In the genomic region with DNA sequence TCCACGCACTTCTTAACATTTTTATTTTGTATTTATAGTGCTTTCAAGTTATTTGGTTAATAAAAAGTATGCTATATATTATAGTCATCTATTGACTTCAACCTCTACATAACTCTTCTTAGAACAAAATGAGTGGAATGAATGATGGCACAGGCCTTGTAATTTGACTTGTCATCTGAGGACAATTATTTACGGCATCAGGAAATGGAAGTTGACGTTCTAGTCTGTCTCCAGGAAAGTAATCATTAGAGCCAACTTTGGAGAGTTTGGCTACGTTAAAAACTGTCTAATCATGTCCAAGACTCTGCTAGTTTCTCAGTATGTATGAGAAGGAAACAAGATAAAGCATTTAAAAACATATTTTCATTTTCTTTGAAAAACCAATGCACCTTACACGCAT, we compare ENCODE assay signal across 20 cellular contexts.
A peak's percentile ranks its signal among the peaks of the same experiment; 100 is the strongest.
DNase-seq lines count a peak whose midpoint lies in the region; ATAC-seq, FAIRE-seq and TF ChIP-seq lines count a peak whose summit lies in the region.
"Had no signal": no experiment of that assay in that cellular context is flagged by ENCODE, and none has a peak within 500 bp of the region (broad histone marks: within the 10 kb centered on the region; RNA-seq: fewer than 3 reads in every experiment).

No MANE protein-coding gene starts in this region.

- H3K79me2 ChIP-seq in K562 (ENCODE audit: control insufficient read depth, insufficient read depth, low read length), result no peaks in the 10 kb centered on the region

- TF ChIP-seq CTCF in A673 (conservative IDR thresholded peaks at IDR 0.05; ENCODE audit: low read depth, low read length) (no peak), K562 (IDR thresholded peaks at IDR 0.05 in 2 of 3, conservative IDR thresholded peaks at IDR 0.05 in 1 of 3; ENCODE audit: insufficient read depth in 2 of 3, low read depth in 1 of 3, low read length in 3 of 3) (no peak), endodermal cell (conservative IDR thresholded peaks at IDR 0.05) (no peak)

- ATAC-seq in K562 (no peak), left cardiac atrium (peak; percentile 48 to 60), HG03520 (IDR thresholded peaks at IDR 0.05; ENCODE audit: unreplicated experiment) (no peak)
- ATAC-seq: A549 had no signal

- intact Hi-C loops in A673 (cut with micrococcal nuclease; ENCODE audit: unreplicated experiment), result no loop called here
- intact Hi-C loops in K562 (cut with micrococcal nuclease), result no loop called here
- intact Hi-C loops in left cardiac atrium (cut with DNase I), result no loop called here

- POLR2A ChIA-PET in A673 (lab: Charles Lee; ENCODE audit: low non-redundant PET) (no interaction called here), K562 (lab: Yijun Ruan, JAX) (no interaction called here)

- H3K27me3 ChIP-seq in A673 (replicated peaks; ENCODE audit: insufficient read depth, low read depth, low read length, poor library complexity), result no peaks in the 10 kb centered on the region
- no peaks in the 10 kb centered on the region for H3K27me3 ChIP-seq in K562 (ENCODE audit: control insufficient read depth in 2 of 2, insufficient read depth in 2 of 2, low read length in 2 of 2)
- H3K27me3 ChIP-seq in rectal smooth muscle tissue (ENCODE audit: control insufficient read depth, insufficient read depth, low read length), result no peaks in the 10 kb centered on the region
- no peaks in the 10 kb centered on the region for H3K27me3 ChIP-seq in endodermal cell (ENCODE audit: control insufficient read depth, insufficient read depth, low read length, poor library complexity, severe bottlenecking)

- H3K27ac Mint-ChIP-seq in endodermal cell, result no peak overlapping the region
- H3K27ac Mint-ChIP-seq: activated naive CD4-positive, alpha-beta T cell treated with anti-CD3 and anti-CD28 coated beads, Interleukin-2, amount 10 ng/mL, durations not matched to agents 7 days and 5 days had no signal

- H3K27ac ChIP-seq in A673 (ENCODE audit: low read depth, low read length, poor library complexity, severe bottlenecking) (peak overlapping the region; percentile 71), K562 (ENCODE audit: extremely low read depth, low read depth, low read length) (no peak overlapping the region), rectal smooth muscle tissue (ENCODE audit: low read depth, low read length) (peak overlapping the region; percentile 45), endodermal cell (ENCODE audit: low read depth, low read length) (no peak overlapping the region)
- H3K27ac ChIP-seq: A549 had no signal

- H3K4me1 ChIP-seq in A673 (ENCODE audit: insufficient read depth, low read length, poor library complexity, severe bottlenecking) (peaks cover 48% of the 10 kb centered on the region), K562 (replicated peaks in 1 of 2; ENCODE audit: control insufficient read depth in 2 of 2, insufficient read depth in 2 of 2, low read length in 2 of 2) (no peaks in the 10 kb centered on the region), rectal smooth muscle tissue (ENCODE audit: control insufficient read depth, insufficient read depth, low read length) (peaks cover 3% of the 10 kb centered on the region), endodermal cell (ENCODE audit: control insufficient read depth, insufficient read depth, low read length) (peaks cover 7% of the 10 kb centered on the region)
- H3K4me1 ChIP-seq: A549 had no signal

- H3K27me3 Mint-ChIP-seq in endodermal cell (ENCODE audit: insufficient read depth), result peaks cover 49% of the 10 kb centered on the region
- H3K27me3 Mint-ChIP-seq: activated naive CD4-positive, alpha-beta T cell treated with anti-CD3 and anti-CD28 coated beads, Interleukin-2, amount 10 ng/mL, durations not matched to agents 7 days and 5 days had no signal

- no peaks in the 10 kb centered on the region for H3K9me1 ChIP-seq in K562 (ENCODE audit: control insufficient read depth, insufficient read depth, low read length)

- H2AFZ ChIP-seq in K562 (ENCODE audit: low read depth, low read length), result 0 out of 2 replicates have a peak overlapping the region, but pooled peaks have one; percentile 35

- peak; percentile 89 for DNase-seq in A673 (ENCODE audit: low spot score)
- DNase-seq in K562 (ENCODE audit: extremely low read depth in 1 of 4, low spot score in 3 of 4), result no peak
- DNase-seq in left cardiac atrium, result no peak
- no peak for DNase-seq in NK-92 treated with Interleukin-12 subunit alpha and Interleukin-12 subunit beta, amount 100 ng/mL, for 24 hours (lab: John Stamatoyannopoulos, UW)
- no peak for DNase-seq in endodermal cell
- no peak for DNase-seq in stimulated activated CD4-positive, alpha-beta T cell treated with anti-CD3 and anti-CD28 coated beads, Interleukin-12 subunit alpha, Interleukin-12 subunit beta, amount 100 ng/mL, for 4 hours
- DNase-seq: activated naive CD4-positive, alpha-beta T cell treated with anti-CD3 and anti-CD28 coated beads, Interleukin-2, amount 10 ng/mL, durations not matched to agents 7 days and 5 days; activated T-cell treated with anti-CD3 and anti-CD28 coated beads for 4 hours; DMS53; hypothalamus; KBM-7; kidney glomerular epithelial cell; NCI-H2081; NCI-H526 treated with DMSO at 0.1 percent for 48 hours; occipital lobe had no signal

- no peak overlapping the region for H3K4me2 ChIP-seq in K562 (ENCODE audit: insufficient read depth, low read length)
- H3K4me2 ChIP-seq: A549, smooth muscle cell had no signal

- FAIRE-seq in K562 (lab: Jason Lieb, UNC), result no peak
- FAIRE-seq: A549, H1 had no signal

- H3K9ac ChIP-seq in K562 (ENCODE audit: insufficient read depth in 1 of 2, low read depth in 2 of 2, low read length in 2 of 2) (no peak overlapping the region), rectal smooth muscle tissue (ENCODE audit: low read length) (no peak overlapping the region), endodermal cell (ENCODE audit: extremely low read depth, low read length, poor library complexity, severe bottlenecking) (no peak overlapping the region)

- H3K4me3 ChIP-seq in A673 (ENCODE audit: low read depth, low read length, poor library complexity, severe bottlenecking) (no peak overlapping the region), K562 (no peak overlapping the region), rectal smooth muscle tissue (ENCODE audit: low read length) (no peak overlapping the region), endodermal cell (ENCODE audit: low read length) (no peak overlapping the region)
- H3K4me3 ChIP-seq: A549, smooth muscle cell had no signal

- TF ChIP-seq EP300 in K562 (IDR thresholded peaks at IDR 0.05; ENCODE audit: low read length), result no peak

- no peaks in the 10 kb centered on the region for H3K36me3 Mint-ChIP-seq in endodermal cell (ENCODE audit: low read depth)

- H3K4me3 Mint-ChIP-seq in endodermal cell, result no peak overlapping the region
- H3K4me3 Mint-ChIP-seq: activated naive CD4-positive, alpha-beta T cell treated with anti-CD3 and anti-CD28 coated beads, Interleukin-2, amount 10 ng/mL, durations not matched to agents 7 days and 5 days had no signal

- in situ Hi-C loops in K562 (cut with MboI), result no loop called here

- H3K36me3 ChIP-seq in A673 (ENCODE audit: insufficient read depth, low read length, poor library complexity, severe bottlenecking), result no peaks in the 10 kb centered on the region
- H3K36me3 ChIP-seq in K562 (ENCODE audit: control insufficient read depth, insufficient read depth, low read length), result no peaks in the 10 kb centered on the region
- no peaks in the 10 kb centered on the region for H3K36me3 ChIP-seq in rectal smooth muscle tissue (ENCODE audit: control insufficient read depth, insufficient read depth, low read length)
- H3K36me3 ChIP-seq in endodermal cell (ENCODE audit: control insufficient read depth, insufficient read depth, low read length), result no peaks in the 10 kb centered on the region

- no peak for TF ChIP-seq POLR2A in K562 (conservative IDR thresholded peaks at IDR 0.05)

- H3K9me3 ChIP-seq in A673 (ENCODE audit: low read depth, low read length, poor library complexity, severe bottlenecking) (no peaks in the 10 kb centered on the region), K562 (replicated peaks; ENCODE audit: control insufficient read depth, insufficient read depth, low read depth, low read length) (no peaks in the 10 kb centered on the region), endodermal cell (ENCODE audit: control insufficient read depth, low read length) (no peaks in the 10 kb centered on the region)
- H3K9me3 ChIP-seq: A549 had no signal

- CTCF ChIA-PET in A673 (lab: Charles Lee), result interaction anchor here (0.5 kb wide), 1 partner anchor 227 kb away, joined by 3 read pairs; no protein-coding TSS in a partner anchor
- CTCF ChIA-PET in K562 (lab: Yijun Ruan, JAX; ENCODE audit: low intra/inter-chr PET ratio), result no interaction called here

- H3K4me1 Mint-ChIP-seq in endodermal cell, result peaks cover 20% of the 10 kb centered on the region

- H4K20me1 ChIP-seq in K562 (replicated peaks; ENCODE audit: control insufficient read depth, insufficient read depth, low read length), result no peaks in the 10 kb centered on the region

- no peaks in the 10 kb centered on the region for H3K9me3 Mint-ChIP-seq in endodermal cell
- H3K9me3 Mint-ChIP-seq: activated naive CD4-positive, alpha-beta T cell treated with anti-CD3 and anti-CD28 coated beads, Interleukin-2, amount 10 ng/mL, durations not matched to agents 7 days and 5 days had no signal

- WGBS in K562 (ENCODE audit: insufficient coverage, low coverage, missing lambda C conversion rate), result 12% methylated on average over 5 of the region's 5 CpGs
- WGBS in endodermal cell (ENCODE audit: insufficient coverage in 1 of 2, insufficient read length in 1 of 2), 2 experiments, result 95 to 100% methylated on average over 2 to 4 of the region's 5 CpGs

- BruUV-seq in A673 (replicated peaks; lab: Mats Ljungman, UMichigan) (no TSS peak), K562 (replicated peaks; lab: Mats Ljungman, UMichigan) (no TSS peak)

- no peak for TF ChIP-seq RAD21 in K562 (CRISPR knock-in tag; conservative IDR thresholded peaks at IDR 0.05 in 1 of 2, IDR thresholded peaks at IDR 0.05 in 1 of 2)

TF ChIP-seq in K562, 482 proteins besides CTCF, POLR2A, EP300 and RAD21 (continues in another document):
- no peak for TF ChIP-seq SIX5 (IDR thresholded peaks at IDR 0.05; ENCODE audit: borderline replicate concordance in 1 of 2, insufficient read depth in 1 of 2, low read depth in 1 of 2, low read length in 2 of 2)
- no peak for TF ChIP-seq ILF3 (IDR thresholded peaks at IDR 0.05; ENCODE audit: borderline replicate concordance)
- TF ChIP-seq ZNF121 (CRISPR knock-in tag; conservative IDR thresholded peaks at IDR 0.05), result no peak
- no peak for TF ChIP-seq ZNF133 (CRISPR knock-in tag; IDR thresholded peaks at IDR 0.05)
- no peak for TF ChIP-seq JUN (IDR thresholded peaks at IDR 0.05; ENCODE audit: borderline replicate concordance, low read depth, low read length)
- no peak for TF ChIP-seq JUN (CRISPR knock-in tag; IDR thresholded peaks at IDR 0.05; ENCODE audit: borderline replicate concordance)

Comparison
In these comparisons a context has a peak if more than half of its experiments do, and no peak if none do; other contexts are left out.
1. H3K27ac ChIP-seq: peak in A673 (single experiment) and rectal smooth muscle tissue (single experiment); none in K562 (single experiment) and endodermal cell (single experiment).
2. ATAC-seq: peak in left cardiac atrium (2 of 2); none in K562 (single experiment) and HG03520 (single experiment).